27 cellular contexts compared by ENCODE assay signal in genomic region chr15:74587924-74588323, GRCh38. TPM values are rescaled to one million over a fixed set of nuclear protein-coding genes. Genes with fewer than 3 reads are reported as not detected.
DNase-seq lines count a peak whose midpoint lies in the region; FAIRE-seq and TF ChIP-seq lines count a peak whose summit lies in the region.
"Had no signal": no experiment of that assay in that cellular context is flagged by ENCODE, and none has a peak within 500 bp of the region (broad histone marks: within the 10 kb centered on the region; RNA-seq: fewer than 3 reads in every experiment).

No MANE protein-coding gene starts in this region.

- no peak overlapping the region for H4K12ac ChIP-seq in trophoblast cell (ENCODE audit: low read depth, low read length)

- H4K91ac ChIP-seq in trophoblast cell (ENCODE audit: low read depth, low read length): peak overlapping the region; percentile 53

- no peak overlapping the region for H2AK5ac ChIP-seq in trophoblast cell (ENCODE audit: low read length)

- H3K4ac ChIP-seq in trophoblast cell (ENCODE audit: low read depth, low read length): peak overlapping the region; percentile 9

- H3K9me3 ChIP-seq in BLaER1 treated with 17β-estradiol and CSF1 and Interleukin-3, amounts not matched to agents 10 nM and 100 nM (replicated peaks in 1 of 11): no peaks in the 10 kb centered on the region
- no peaks in the 10 kb centered on the region for H3K9me3 ChIP-seq in HUES48 (ENCODE audit: control insufficient read depth, insufficient read depth, low read length)
- H3K9me3 ChIP-seq in endothelial cell of umbilical vein (replicated peaks; ENCODE audit: control insufficient read depth, insufficient read depth, low read length): no peaks in the 10 kb centered on the region
- no peaks in the 10 kb centered on the region for H3K9me3 ChIP-seq in trophoblast cell (ENCODE audit: insufficient read depth, low read depth, low read length)
- H3K9me3 ChIP-seq: esophagus muscularis mucosa, pancreas had no signal

- H3K4me1 ChIP-seq in BLaER1 treated with 17β-estradiol and CSF1 and Interleukin-3, amounts not matched to agents 10 nM and 100 nM: peaks cover 0 to 31% (median 24%) of the 10 kb centered on the region in 10 experiments; a peak in 13 of 20 replicates
- peaks cover 7% of the 10 kb centered on the region; the same call in 1 of the 2 replicates for H3K4me1 ChIP-seq in HUES48 (ENCODE audit: control insufficient read depth, insufficient read depth, low read length)
- peaks cover 24% of the 10 kb centered on the region for H3K4me1 ChIP-seq in endothelial cell of umbilical vein (ENCODE audit: control insufficient read depth, extremely low read depth, insufficient read depth, low read length)
- peaks cover 55 to 64% of the 10 kb centered on the region in 2 experiments for H3K4me1 ChIP-seq in trophoblast cell (ENCODE audit: control insufficient read depth in 1 of 2, insufficient read depth in 2 of 2, low read length in 2 of 2)
- H3K4me1 ChIP-seq: pancreas had no signal

- H2AFZ ChIP-seq in endothelial cell of umbilical vein (ENCODE audit: low read depth, low read length): no peak overlapping the region
- no peak overlapping the region for H2AFZ ChIP-seq in trophoblast cell (ENCODE audit: insufficient read depth, low read length, poor library complexity)

- no peak for TF ChIP-seq CTCF in endothelial cell of umbilical vein (IDR thresholded peaks at IDR 0.05; ENCODE audit: extremely low read depth in 1 of 2, insufficient read depth in 1 of 2, low read depth in 1 of 2, low read length in 2 of 2)

- peak overlapping the region; percentile 55 for H2BK12ac ChIP-seq in trophoblast cell (ENCODE audit: low read length)

- peaks cover 0 to 16% (median 0%) of the 10 kb centered on the region in 11 experiments; a peak in 1 of 22 replicates for H4K20me1 ChIP-seq in BLaER1 treated with 17β-estradiol and CSF1 and Interleukin-3, amounts not matched to agents 10 nM and 100 nM
- no peaks in the 10 kb centered on the region for H4K20me1 ChIP-seq in endothelial cell of umbilical vein (replicated peaks; ENCODE audit: control insufficient read depth, extremely low read depth, insufficient read depth, low read length)

- peaks cover 34% of the 10 kb centered on the region for H3K79me1 ChIP-seq in trophoblast cell (ENCODE audit: low read length)

- peak overlapping the region; percentile 13 for H4K8ac ChIP-seq in trophoblast cell (ENCODE audit: low read depth, low read length)

- peak overlapping the region; percentile 44 for H2BK120ac ChIP-seq in trophoblast cell (ENCODE audit: insufficient read depth, low read length, poor library complexity)

- no peak overlapping the region for H3K4me3 ChIP-seq in BLaER1 treated with 17β-estradiol and CSF1 and Interleukin-3, amounts not matched to agents 10 nM and 100 nM
- no peak overlapping the region for H3K4me3 ChIP-seq in HUES48 (ENCODE audit: low read depth, low read length)
- H3K4me3 ChIP-seq in endothelial cell of umbilical vein (replicated peaks in 1 of 3; ENCODE audit: insufficient read depth in 1 of 3, low read depth in 1 of 3, low read length in 3 of 3): no peak overlapping the region
- H3K4me3 ChIP-seq in trophoblast cell (ENCODE audit: low read depth, low read length): no peak overlapping the region
- H3K4me3 ChIP-seq: esophagus muscularis mucosa, lung, pancreas, skin epidermis had no signal

- H3K27me3 ChIP-seq in BLaER1 treated with 17β-estradiol and CSF1 and Interleukin-3, amounts not matched to agents 10 nM and 100 nM: no peaks in the 10 kb centered on the region
- H3K27me3 ChIP-seq in HUES48 (ENCODE audit: control insufficient read depth, insufficient read depth, low read length) (no peaks in the 10 kb centered on the region), endothelial cell of umbilical vein (ENCODE audit: control insufficient read depth in 2 of 2, insufficient read depth in 2 of 2, low read length in 2 of 2) (no peaks in the 10 kb centered on the region), trophoblast cell (ENCODE audit: insufficient read depth, low read length) (no peaks in the 10 kb centered on the region)
- H3K27me3 ChIP-seq: esophagus muscularis mucosa, pancreas had no signal

- H3K9ac ChIP-seq in BLaER1 treated with 17β-estradiol and CSF1 and Interleukin-3, amounts not matched to agents 10 nM and 100 nM: no peak overlapping the region
- no peak overlapping the region for H3K9ac ChIP-seq in HUES48 (ENCODE audit: low read depth, low read length)
- H3K9ac ChIP-seq in endothelial cell of umbilical vein (replicated peaks; ENCODE audit: extremely low read depth, insufficient read depth, low read length): no peak overlapping the region
- H3K9ac ChIP-seq in trophoblast cell (ENCODE audit: low read length): no peak overlapping the region

- H3K27ac ChIP-seq in BLaER1 treated with 17β-estradiol and CSF1 and Interleukin-3, amounts not matched to agents 10 nM and 100 nM: peak overlapping the region in 2 of 11 experiments; percentile 12 to 34; a peak in 2 of 22 replicates
- peak overlapping the region; percentile 64 for H3K27ac ChIP-seq in HUES48 (ENCODE audit: low read depth, low read length)
- peak overlapping the region; percentile 62 for H3K27ac ChIP-seq in endothelial cell of umbilical vein (ENCODE audit: insufficient read depth, low read depth, low read length)
- H3K27ac ChIP-seq in trophoblast cell (ENCODE audit: low read depth, low read length): peak overlapping the region; percentile 77
- H3K27ac ChIP-seq: esophagus muscularis mucosa, pancreas, skin epidermis, VCaP had no signal

- no peak for TF ChIP-seq POLR2A in endothelial cell of umbilical vein (IDR thresholded peaks at IDR 0.05; ENCODE audit: low read depth, low read length)

- H3K18ac ChIP-seq in trophoblast cell (ENCODE audit: low read length): peak overlapping the region; percentile 23

- peaks cover 13 to 53% (median 30%) of the 10 kb centered on the region in 11 experiments; a peak in 20 of 22 replicates for H3K36me3 ChIP-seq in BLaER1 treated with 17β-estradiol and CSF1 and Interleukin-3, amounts not matched to agents 10 nM and 100 nM
- peaks cover 82% of the 10 kb centered on the region for H3K36me3 ChIP-seq in HUES48 (ENCODE audit: control insufficient read depth, insufficient read depth, low read length)
- peaks cover 0 to 5% of the 10 kb centered on the region in 2 experiments for H3K36me3 ChIP-seq in endothelial cell of umbilical vein (ENCODE audit: control insufficient read depth in 2 of 2, extremely low read depth in 1 of 2, insufficient read depth in 2 of 2, low read length in 2 of 2)
- peaks cover 33 to 49% of the 10 kb centered on the region in 2 experiments for H3K36me3 ChIP-seq in trophoblast cell (ENCODE audit: control insufficient read depth in 1 of 2, insufficient read depth in 2 of 2, low read length in 2 of 2)

- no CpG with 5 or more reads among the region's 3 CpGs for WGBS in trophoblast cell (ENCODE audit: extremely low coverage, insufficient coverage, insufficient read length)

- no TSS peak for BruUV-seq in endothelial cell of umbilical vein (replicated peaks; lab: Mats Ljungman, UMichigan)

- intact Hi-C loops in endothelial cell of umbilical vein (cut with micrococcal nuclease): loop anchor here (1.0 to 2.0 kb wide), 3 partner anchors 13 to 42 kb away; partner anchors contain the start of gene CLK3

- dilution Hi-C loops in endothelial cell of umbilical vein (cut with MboI; ENCODE audit: extremely low pct_ligation_motif_present, low sequenced_read_pairs): no loop called here

- peak overlapping the region; percentile 21 for H3K14ac ChIP-seq in trophoblast cell (ENCODE audit: low read length)

- no peak overlapping the region for H3K23ac ChIP-seq in trophoblast cell (ENCODE audit: low read length)

- no peak for FAIRE-seq in endothelial cell of umbilical vein (lab: Jason Lieb, UNC)
- FAIRE-seq: astrocyte, GM12892, pancreas had no signal

- DNase-seq in endothelial cell of umbilical vein (ENCODE audit: low read depth, low spot score): no peak
- DNase-seq in trophoblast cell: no peak
- DNase-seq in OCI-M1 (lab: John Stamatoyannopoulos, UW): no peak
- DNase-seq in T-helper 2 cell: no peak
- no peak for DNase-seq in SKM-1 treated with dmso at 0.1 percent for 144 hours (lab: John Stamatoyannopoulos, UW; ENCODE audit: unreplicated experiment)
- DNase-seq: activated CD4-positive, alpha-beta T cell treated with anti-CD3 and anti-CD28 coated beads for 4 hours; activated gamma-delta T cell; activated naive CD8-positive, alpha-beta T cell treated with anti-CD3 and anti-CD28 coated beads, Interleukin-2, amount 10 ng/mL, durations not matched to agents 7 days and 5 days; activated T-cell treated with anti-CD3 and anti-CD28 coated beads for 4 hours; central memory CD4-positive, alpha-beta T cell; cortex of kidney; DMS153; NCI-H1048; NCI-H2107; NCI-H748 treated with DMSO at 0.1 percent for 48 hours; pancreas; SIG-M5; stimulated activated naive CD8-positive, alpha-beta T cell treated with anti-CD3 and anti-CD28 coated beads, Interleukin-15, Interleukin-2, amounts not matched to agents 100 U/mL and 50 U/mL, for 24 hours; T-helper 9 cell had no signal

- POLR2A ChIA-PET in endothelial cell of umbilical vein (lab: Charles Lee): interaction anchor here (0.7 to 1.1 kb wide), 3 partner anchors 10 to 120 kb away, joined by 3 to 4 read pairs (median 4); no protein-coding TSS in a partner anchor

- H3K79me2 ChIP-seq in endothelial cell of umbilical vein (ENCODE audit: control insufficient read depth, insufficient read depth, low read length): no peaks in the 10 kb centered on the region
- H3K79me2 ChIP-seq in trophoblast cell (ENCODE audit: control insufficient read depth, insufficient read depth, low read length, poor library complexity): peaks cover 3% of the 10 kb centered on the region

- H2BK5ac ChIP-seq in trophoblast cell (ENCODE audit: low read depth, low read length, poor library complexity): peak overlapping the region; percentile 54

- peak overlapping the region in 7 of 11 experiments; percentile 7 to 79 (median 65); a peak in 11 of 22 replicates for H3K4me2 ChIP-seq in BLaER1 treated with 17β-estradiol and CSF1 and Interleukin-3, amounts not matched to agents 10 nM and 100 nM
- H3K4me2 ChIP-seq in endothelial cell of umbilical vein (ENCODE audit: insufficient read depth, low read length): peak overlapping the region; percentile 28
- peak overlapping the region; percentile 14 for H3K4me2 ChIP-seq in trophoblast cell (ENCODE audit: low read length)

- no peaks in the 10 kb centered on the region for H3K9me1 ChIP-seq in endothelial cell of umbilical vein (replicated peaks; ENCODE audit: control insufficient read depth, extremely low read depth, insufficient read depth, low read length)

- CTCF ChIA-PET in endothelial cell of umbilical vein (lab: Charles Lee): interaction anchor here (0.7 to 1.7 kb wide), 7 partner anchors 9 to 206 kb away, joined by 3 to 5 read pairs (median 3); no protein-coding TSS in a partner anchor

RNA-seq across cellular contexts. Expression of gene CLK3, which starts 27.7 kb away (rescaled TPM):
- total RNA-seq in endothelial cell of umbilical vein: 69.2 and 75.5 TPM in 2 replicates
- 97.9 and 121 TPM in 2 replicates for polyA plus RNA-seq in endothelial cell of umbilical vein
- polyA plus RNA-seq in endothelial cell of umbilical vein (2011; cell fraction: cytosol; rRNA removed): 64.8 and 71.4 TPM in 2 replicates
- polyA plus RNA-seq in endothelial cell of umbilical vein (2011; cell fraction: nucleus; rRNA removed): 248 and 285 TPM in 2 replicates
- polyA plus RNA-seq in endothelial cell of umbilical vein (2012): 36.7 and 55.9 TPM in 2 replicates
- polyA minus RNA-seq in endothelial cell of umbilical vein: 112 and 115 TPM in 2 replicates
- polyA minus RNA-seq in endothelial cell of umbilical vein (2011; cell fraction: cytosol; rRNA and poly(A)+ RNA removed): 28.9 TPM
- polyA minus RNA-seq in endothelial cell of umbilical vein (2011; cell fraction: nucleus; rRNA and poly(A)+ RNA removed): 110 and 160 TPM in 2 replicates
- 68.1 and 72.0 TPM in 2 replicates for polyA plus RNA-seq in trophoblast cell (2013)

RNA-seq across cellular contexts. Expression of gene ARID3B, which starts 46.9 kb away (rescaled TPM):
- total RNA-seq in endothelial cell of umbilical vein: 9.5 and 10.0 TPM in 2 replicates
- polyA plus RNA-seq in endothelial cell of umbilical vein: 6.2 and 7.0 TPM in 2 replicates
- 3.7 and 4.8 TPM in 2 replicates for polyA plus RNA-seq in endothelial cell of umbilical vein (2011; cell fraction: cytosol; rRNA removed)
- 20.4 and 21.0 TPM in 2 replicates for polyA plus RNA-seq in endothelial cell of umbilical vein (2011; cell fraction: nucleus; rRNA removed)
- polyA plus RNA-seq in endothelial cell of umbilical vein (2012): 3.1 and 4.3 TPM in 2 replicates
- polyA minus RNA-seq in endothelial cell of umbilical vein: 8.4 and 9.7 TPM in 2 replicates
- 3.4 TPM for polyA minus RNA-seq in endothelial cell of umbilical vein (2011; cell fraction: cytosol; rRNA and poly(A)+ RNA removed)
- polyA minus RNA-seq in endothelial cell of umbilical vein (2011; cell fraction: nucleus; rRNA and poly(A)+ RNA removed): 9.6 and 11.8 TPM in 2 replicates
- polyA plus RNA-seq in trophoblast cell (2013): 92.5 and 95.1 TPM in 2 replicates

Comparison
In these comparisons a context has a peak if more than half of its experiments do, and no peak if none do; other contexts are left out.
1. H3K4me2 ChIP-seq: peak in every context shown above with its lines; median percentile 65 in BLaER1 treated with 17β-estradiol and CSF1 and Interleukin-3, amounts not matched to agents 10 nM and 100 nM; 28 in endothelial cell of umbilical vein; 14 in trophoblast cell.